ENCODE assay signal across 15 cellular contexts in the genomic region with DNA sequence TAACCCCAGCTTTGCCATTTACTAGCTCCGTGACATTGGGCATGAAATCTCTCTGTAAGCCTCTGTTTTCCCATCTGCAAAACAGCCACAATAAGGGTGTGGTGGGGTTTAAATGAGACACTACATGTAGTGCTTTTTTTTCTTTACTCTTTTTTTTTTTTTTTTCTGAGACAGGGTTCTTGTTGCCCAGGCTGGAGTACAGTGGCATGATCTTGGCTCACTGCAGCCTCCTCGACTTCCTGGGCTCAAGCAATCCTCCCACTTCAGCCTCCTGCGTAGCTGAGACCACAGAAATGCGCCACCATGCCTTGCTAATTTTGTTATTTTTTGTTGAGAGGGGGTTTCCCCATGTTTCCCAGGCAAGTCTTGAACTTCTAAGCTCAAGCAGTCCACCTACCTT.
"Had no signal": no experiment of that assay in that cellular context is flagged by ENCODE, and none has a peak within 500 bp of the region (broad histone marks: within the 10 kb centered on the region; RNA-seq: fewer than 3 reads in every experiment).

No MANE protein-coding gene starts in this region.

- DNase-seq: activated gamma-delta T cell; activated T-cell treated with anti-CD3 and anti-CD28 coated beads, Interleukin-2, amount 50 U/mL, for 4 hours; dermis blood vessel endothelial cell; foreskin melanocyte; kidney glomerular epithelial cell; left ventricle myocardium superior; natural killer cell; stimulated activated CD4-positive, alpha-beta T cell treated with anti-CD3 and anti-CD28 coated beads, Interleukin-1b, Interleukin-23, amount 100 ng/mL, for 48 hours; tibial artery had no signal

- ATAC-seq: left ventricle myocardium superior, natural killer cell had no signal

- H3K9me3 Mint-ChIP-seq: activated T-cell treated with anti-CD3 and anti-CD28 coated beads, Interleukin-2, amount 50 U/mL, for 4 hours; memory B cell; natural killer cell had no signal

- H3K36me3 ChIP-seq: ascending aorta, breast epithelium, neutrophil, tibial artery, vagina had no signal

- H3K4me1 ChIP-seq: ascending aorta, breast epithelium, parathyroid adenoma, tibial artery had no signal

- H3K27ac ChIP-seq: ascending aorta, breast epithelium, neutrophil, parathyroid adenoma, tibial artery, vagina had no signal

- H3K27ac Mint-ChIP-seq: memory B cell had no signal

- H3K36me3 Mint-ChIP-seq: memory B cell, natural killer cell had no signal

- H3K4me3 ChIP-seq: ascending aorta, breast epithelium, tibial artery, vagina had no signal

- H3K4me3 Mint-ChIP-seq: activated T-cell treated with anti-CD3 and anti-CD28 coated beads, Interleukin-2, amount 50 U/mL, for 4 hours; memory B cell; natural killer cell had no signal

- H3K27me3 ChIP-seq: ascending aorta, breast epithelium, neutrophil, tibial artery, vagina had no signal

- H3K9me3 ChIP-seq: ascending aorta, breast epithelium, neutrophil, tibial artery, vagina had no signal
